Comparison of ENCODE assay signal across 11 cellular contexts in genomic region chr19:2288010-2288742, GRCh38. TPM values are rescaled to one million over a fixed set of nuclear protein-coding genes. Genes with fewer than 3 reads are reported as not detected.
DNase-seq lines count a peak whose midpoint lies in the region; ATAC-seq lines count a peak whose summit lies in the region.
"Had no signal": no experiment of that assay in that cellular context is flagged by ENCODE, and none has a peak within 500 bp of the region (broad histone marks: within the 10 kb centered on the region; RNA-seq: fewer than 3 reads in every experiment).

No MANE protein-coding gene starts in this region.

- no peaks in the 10 kb centered on the region for H3K9me3 Mint-ChIP-seq in activated naive CD4-positive, alpha-beta T cell treated with anti-CD3 and anti-CD28 coated beads for 36 hours
- no peaks in the 10 kb centered on the region for H3K9me3 Mint-ChIP-seq in dendritic cell treated with granulocyte-macrophage colony-stimulating factor and Interleukin-4, amounts not matched to agents 40 ng/mL and 50 ng/mL, for 4 days
- H3K9me3 Mint-ChIP-seq in stimulated activated naive CD8-positive, alpha-beta T cell treated with anti-CD3 and anti-CD28 coated beads, Interleukin-15, amount 100 ng/mL, for 72 hours = no peaks in the 10 kb centered on the region

- CTCF ChIA-PET in activated naive CD4-positive, alpha-beta T cell treated with anti-CD3 and anti-CD28 coated beads for 36 hours (lab: Charles Lee) = interaction anchor here (0.6 to 1.4 kb wide), 7 partner anchors 14 to 497 kb away, joined by 3 to 9 read pairs (median 3); partner anchors contain the start of gene THOP1

- peaks cover 2% of the 10 kb centered on the region for H3K36me3 Mint-ChIP-seq in activated naive CD4-positive, alpha-beta T cell treated with anti-CD3 and anti-CD28 coated beads for 36 hours (ENCODE audit: low read depth)
- peaks cover 34% of the 10 kb centered on the region for H3K36me3 Mint-ChIP-seq in dendritic cell treated with granulocyte-macrophage colony-stimulating factor and Interleukin-4, amounts not matched to agents 40 ng/mL and 50 ng/mL, for 4 days (ENCODE audit: low read depth)

- no peak overlapping the region for H3K27ac Mint-ChIP-seq in activated naive CD4-positive, alpha-beta T cell treated with anti-CD3 and anti-CD28 coated beads for 36 hours
- H3K27ac Mint-ChIP-seq in dendritic cell treated with granulocyte-macrophage colony-stimulating factor and Interleukin-4, amounts not matched to agents 40 ng/mL and 50 ng/mL, for 4 days = peak overlapping the region; percentile 88
- H3K27ac Mint-ChIP-seq in stimulated activated naive CD8-positive, alpha-beta T cell treated with anti-CD3 and anti-CD28 coated beads, Interleukin-15, amount 100 ng/mL, for 72 hours = peak overlapping the region in 1 of 2 donors; percentile 28

- peaks cover 23% of the 10 kb centered on the region for H3K4me1 Mint-ChIP-seq in activated naive CD4-positive, alpha-beta T cell treated with anti-CD3 and anti-CD28 coated beads for 36 hours (ENCODE audit: low read depth)
- H3K4me1 Mint-ChIP-seq in dendritic cell treated with granulocyte-macrophage colony-stimulating factor and Interleukin-4, amounts not matched to agents 40 ng/mL and 50 ng/mL, for 4 days (ENCODE audit: low read depth) = peaks cover 60% of the 10 kb centered on the region
- H3K4me1 Mint-ChIP-seq in stimulated activated naive CD8-positive, alpha-beta T cell treated with anti-CD3 and anti-CD28 coated beads, Interleukin-15, amount 100 ng/mL, for 72 hours = peaks cover 37% of the 10 kb centered on the region

- H3K27me3 Mint-ChIP-seq in activated naive CD4-positive, alpha-beta T cell treated with anti-CD3 and anti-CD28 coated beads for 36 hours (ENCODE audit: low read depth) = peaks cover 5% of the 10 kb centered on the region
- peaks cover 47% of the 10 kb centered on the region for H3K27me3 Mint-ChIP-seq in dendritic cell treated with granulocyte-macrophage colony-stimulating factor and Interleukin-4, amounts not matched to agents 40 ng/mL and 50 ng/mL, for 4 days
- H3K27me3 Mint-ChIP-seq in stimulated activated naive CD8-positive, alpha-beta T cell treated with anti-CD3 and anti-CD28 coated beads, Interleukin-15, amount 100 ng/mL, for 72 hours = peaks cover 31% of the 10 kb centered on the region

- peak overlapping the region; percentile 37 for H3K4me3 Mint-ChIP-seq in activated naive CD4-positive, alpha-beta T cell treated with anti-CD3 and anti-CD28 coated beads for 36 hours
- no peak overlapping the region for H3K4me3 Mint-ChIP-seq in dendritic cell treated with granulocyte-macrophage colony-stimulating factor and Interleukin-4, amounts not matched to agents 40 ng/mL and 50 ng/mL, for 4 days
- peak overlapping the region; percentile 94 for H3K4me3 Mint-ChIP-seq in stimulated activated naive CD8-positive, alpha-beta T cell treated with anti-CD3 and anti-CD28 coated beads, Interleukin-15, amount 100 ng/mL, for 72 hours

- intact Hi-C loops in activated naive CD4-positive, alpha-beta T cell treated with anti-CD3 and anti-CD28 coated beads for 36 hours (cut with micrococcal nuclease) = loop anchor here (5.0 kb wide), 1 partner anchor 39 kb away; the partner anchor contains the start of genes LSM7 and SPPL2B
- intact Hi-C loops in dendritic cell treated with granulocyte-macrophage colony-stimulating factor and Interleukin-4, amounts not matched to agents 40 ng/mL and 50 ng/mL, for 4 days (cut with micrococcal nuclease) = no loop called here

- ATAC-seq in stimulated activated naive CD8-positive, alpha-beta T cell treated with anti-CD3 and anti-CD28 coated beads, Interleukin-15, amount 100 ng/mL, for 72 hours = no peak

- DNase-seq in activated naive CD4-positive, alpha-beta T cell treated with anti-CD3 and anti-CD28 coated beads for 36 hours = no peak
- DNase-seq in activated naive CD4-positive, alpha-beta T cell treated with anti-CD3 and anti-CD28 coated beads, Interleukin-2, amount 50 U/mL, for 16 hours = no peak
- peak; percentile 71 for DNase-seq in NOMO-1 treated with dmso at 0.1 percent for 144 hours (lab: John Stamatoyannopoulos, UW; ENCODE audit: unreplicated experiment)
- no peak for DNase-seq in stimulated activated naive CD8-positive, alpha-beta T cell treated with anti-CD3 and anti-CD28 coated beads, Interleukin-15, amount 100 ng/mL, for 72 hours
- no peak for DNase-seq in DMS79 (lab: John Stamatoyannopoulos, UW)
- no peak for DNase-seq in SIG-M5 (lab: John Stamatoyannopoulos, UW)
- DNase-seq: activated T-cell treated with anti-CD3 and anti-CD28 coated beads, Interleukin-2, amount 50 U/mL, for 1 hour; MM.1S; NCI-H524 had no signal

RNA-seq across cellular contexts. Expression of gene PEAK3, which starts 6.2 kb away (rescaled TPM):
- not detected for total RNA-seq in activated naive CD4-positive, alpha-beta T cell treated with anti-CD3 and anti-CD28 coated beads for 36 hours

RNA-seq across cellular contexts. Expression of gene LINGO3, which starts 19.8 kb away (rescaled TPM):
- not detected for total RNA-seq in activated naive CD4-positive, alpha-beta T cell treated with anti-CD3 and anti-CD28 coated beads for 36 hours
- total RNA-seq: subcutaneous adipose tissue had no signal

RNA-seq across cellular contexts. Expression of gene JSRP1, which starts 32.0 kb away (rescaled TPM):
- under 1 TPM; 0.55 to 0.81 TPM for total RNA-seq in activated naive CD4-positive, alpha-beta T cell treated with anti-CD3 and anti-CD28 coated beads for 36 hours
- total RNA-seq: subcutaneous adipose tissue had no signal

RNA-seq across cellular contexts. Expression of gene AMH, which starts 39.1 kb away (rescaled TPM):
- 1 to 10 TPM; 2.6 to 4.0 TPM for total RNA-seq in activated naive CD4-positive, alpha-beta T cell treated with anti-CD3 and anti-CD28 coated beads for 36 hours

RNA-seq across cellular contexts. Expression of gene LSM7, which starts 40.2 kb away (rescaled TPM):
- 100 to 1,000 TPM; 162 to 164 TPM for total RNA-seq in activated naive CD4-positive, alpha-beta T cell treated with anti-CD3 and anti-CD28 coated beads for 36 hours
